9 cellular contexts compared by ENCODE assay signal in the genomic region with DNA sequence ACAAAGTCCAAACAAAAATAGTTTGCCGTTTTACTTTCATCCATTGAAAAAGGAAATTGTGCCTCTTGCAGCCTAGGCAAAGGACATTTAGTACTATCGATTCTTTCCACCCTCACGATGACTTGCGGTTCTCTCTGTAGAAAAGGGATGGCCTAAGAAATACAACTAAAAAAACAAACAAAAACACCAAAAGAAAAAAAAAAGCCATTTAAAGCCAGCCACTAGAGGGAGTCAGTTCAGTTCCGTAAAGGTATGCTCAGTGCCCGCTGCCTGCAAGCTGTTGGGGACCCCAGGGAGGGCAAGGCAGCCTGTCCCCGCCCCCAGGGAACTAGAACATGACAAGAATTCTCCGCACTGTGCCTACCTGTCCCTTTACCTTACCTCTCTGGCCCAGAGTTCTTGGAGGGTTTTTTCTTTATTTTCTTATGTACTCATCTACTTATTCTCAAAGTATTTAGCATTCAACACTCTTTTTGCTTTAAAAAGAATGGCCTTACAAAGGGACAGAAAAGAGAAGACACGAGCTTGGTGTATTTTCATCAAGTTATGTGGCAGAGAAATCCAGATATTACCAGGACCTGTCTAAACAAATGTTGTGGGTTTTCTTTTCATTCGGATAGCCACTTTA.
DNase-seq lines count a peak whose midpoint lies in the region; ATAC-seq and TF ChIP-seq lines count a peak whose summit lies in the region.
"Had no signal": no experiment of that assay in that cellular context is flagged by ENCODE, and none has a peak within 500 bp of the region (broad histone marks: within the 10 kb centered on the region; RNA-seq: fewer than 3 reads in every experiment).

No MANE protein-coding gene starts in this region.

- H3K27me3 Mint-ChIP-seq in nephron (ENCODE audit: low read depth): peaks cover 4% of the 10 kb centered on the region

- H3K4me1 Mint-ChIP-seq in nephron: peaks cover 29% of the 10 kb centered on the region

- no peak overlapping the region for H3K4me3 Mint-ChIP-seq in nephron

- ATAC-seq in GM18511 (IDR thresholded peaks at IDR 0.05; ENCODE audit: unreplicated experiment) (peak; percentile 59), GM18520 (IDR thresholded peaks at IDR 0.05; ENCODE audit: unreplicated experiment) (no peak)

- no peak for TF ChIP-seq POLR2A in NB4 (IDR thresholded peaks at IDR 0.05; ENCODE audit: extremely low read depth, insufficient read length)

- H3K4me3 ChIP-seq in NB4 (ENCODE audit: low read depth, low read length): no peak overlapping the region

- TF ChIP-seq CTCF in NB4 (IDR thresholded peaks at IDR 0.05; ENCODE audit: low read depth, low read length) (peak; percentile 57), nephron (IDR thresholded peaks at IDR 0.05; ENCODE audit: unreplicated experiment in 3 of 3) (peak; percentile 75 to 80 (median 75))

- DNase-seq in AG20443 (ENCODE audit: low spot score): peak; percentile 67
- peak; percentile 63 for DNase-seq in NB4 (ENCODE audit: low read depth)
- peak; percentile 37 for DNase-seq in activated CD4-positive, alpha-beta T cell treated with anti-CD3 and anti-CD28 coated beads for 48 hours
- no peak for DNase-seq in epithelial cell of prostate (ENCODE audit: low read depth, low spot score)
- no peak for DNase-seq in NK-92 treated with Interleukin-12 subunit alpha and Interleukin-12 subunit beta, amount 100 ng/mL, for 24 hours (lab: John Stamatoyannopoulos, UW)

- no peaks in the 10 kb centered on the region for H3K9me3 Mint-ChIP-seq in nephron
- H3K9me3 Mint-ChIP-seq: natural killer cell treated with Interleukin-12 subunit alpha and Interleukin-12 subunit beta and Interleukin-15 and Interleukin-18, amount 100 ng/mL, for 72 hours had no signal

- peak overlapping the region; percentile 53 to 71 (median 70) for H3K27ac Mint-ChIP-seq in nephron

- peak overlapping the region; percentile 27 for H3K27ac ChIP-seq in epithelial cell of prostate

- H3K36me3 Mint-ChIP-seq in nephron (ENCODE audit: low read depth): no peaks in the 10 kb centered on the region
- H3K36me3 Mint-ChIP-seq: natural killer cell treated with Interleukin-12 subunit alpha and Interleukin-12 subunit beta and Interleukin-15 and Interleukin-18, amount 100 ng/mL, for 72 hours had no signal

Comparison
In these comparisons a context has a peak if more than half of its experiments do, and no peak if none do; other contexts are left out.
1. DNase-seq: peak in AG20443 (single experiment), NB4 (single experiment) and activated CD4-positive, alpha-beta T cell treated with anti-CD3 and anti-CD28 coated beads for 48 hours (single experiment); none in epithelial cell of prostate (single experiment) and NK-92 treated with Interleukin-12 subunit alpha and Interleukin-12 subunit beta, amount 100 ng/mL, for 24 hours (single experiment).